ENCODE assay signal across 1 cellular context in genomic region chr5:178883815-178884430, GRCh38.
TF ChIP-seq lines count a peak whose summit lies in the region.

No MANE protein-coding gene starts in this region.

TF ChIP-seq in liver, 16 proteins besides CTCF, POLR2A, EP300 and RAD21 (continued from another document):
- TF ChIP-seq, protein P1, sequence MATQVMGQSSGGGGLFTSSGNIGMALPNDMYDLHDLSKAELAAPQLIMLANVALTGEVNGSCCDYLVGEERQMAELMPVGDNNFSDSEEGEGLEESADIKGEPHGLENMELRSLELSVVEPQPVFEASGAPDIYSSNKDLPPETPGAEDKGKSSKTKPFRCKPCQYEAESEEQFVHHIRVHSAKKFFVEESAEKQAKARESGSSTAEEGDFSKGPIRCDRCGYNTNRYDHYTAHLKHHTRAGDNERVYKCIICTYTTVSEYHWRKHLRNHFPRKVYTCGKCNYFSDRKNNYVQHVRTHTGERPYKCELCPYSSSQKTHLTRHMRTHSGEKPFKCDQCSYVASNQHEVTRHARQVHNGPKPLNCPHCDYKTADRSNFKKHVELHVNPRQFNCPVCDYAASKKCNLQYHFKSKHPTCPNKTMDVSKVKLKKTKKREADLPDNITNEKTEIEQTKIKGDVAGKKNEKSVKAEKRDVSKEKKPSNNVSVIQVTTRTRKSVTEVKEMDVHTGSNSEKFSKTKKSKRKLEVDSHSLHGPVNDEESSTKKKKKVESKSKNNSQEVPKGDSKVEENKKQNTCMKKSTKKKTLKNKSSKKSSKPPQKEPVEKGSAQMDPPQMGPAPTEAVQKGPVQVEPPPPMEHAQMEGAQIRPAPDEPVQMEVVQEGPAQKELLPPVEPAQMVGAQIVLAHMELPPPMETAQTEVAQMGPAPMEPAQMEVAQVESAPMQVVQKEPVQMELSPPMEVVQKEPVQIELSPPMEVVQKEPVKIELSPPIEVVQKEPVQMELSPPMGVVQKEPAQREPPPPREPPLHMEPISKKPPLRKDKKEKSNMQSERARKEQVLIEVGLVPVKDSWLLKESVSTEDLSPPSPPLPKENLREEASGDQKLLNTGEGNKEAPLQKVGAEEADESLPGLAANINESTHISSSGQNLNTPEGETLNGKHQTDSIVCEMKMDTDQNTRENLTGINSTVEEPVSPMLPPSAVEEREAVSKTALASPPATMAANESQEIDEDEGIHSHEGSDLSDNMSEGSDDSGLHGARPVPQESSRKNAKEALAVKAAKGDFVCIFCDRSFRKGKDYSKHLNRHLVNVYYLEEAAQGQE (IDR thresholded peaks at IDR 0.05) = no peak
- TF ChIP-seq GABPA (IDR thresholded peaks at IDR 0.05 in 1 of 2, conservative IDR thresholded peaks at IDR 0.05 in 1 of 2) = no peak
- no peak for TF ChIP-seq SP1 (IDR thresholded peaks at IDR 0.05)
- TF ChIP-seq HNF4A (conservative IDR thresholded peaks at IDR 0.05) = no peak
- TF ChIP-seq FOXA1 (IDR thresholded peaks at IDR 0.05) = no peak
- TF ChIP-seq RXRA (IDR thresholded peaks at IDR 0.05) = no peak
- TF ChIP-seq FOXA2 (IDR thresholded peaks at IDR 0.05) = no peak
- no peak for TF ChIP-seq JUND (IDR thresholded peaks at IDR 0.05)
- TF ChIP-seq MAX (IDR thresholded peaks at IDR 0.05) = no peak
